1 cellular context compared by ENCODE assay signal in the genomic region with DNA sequence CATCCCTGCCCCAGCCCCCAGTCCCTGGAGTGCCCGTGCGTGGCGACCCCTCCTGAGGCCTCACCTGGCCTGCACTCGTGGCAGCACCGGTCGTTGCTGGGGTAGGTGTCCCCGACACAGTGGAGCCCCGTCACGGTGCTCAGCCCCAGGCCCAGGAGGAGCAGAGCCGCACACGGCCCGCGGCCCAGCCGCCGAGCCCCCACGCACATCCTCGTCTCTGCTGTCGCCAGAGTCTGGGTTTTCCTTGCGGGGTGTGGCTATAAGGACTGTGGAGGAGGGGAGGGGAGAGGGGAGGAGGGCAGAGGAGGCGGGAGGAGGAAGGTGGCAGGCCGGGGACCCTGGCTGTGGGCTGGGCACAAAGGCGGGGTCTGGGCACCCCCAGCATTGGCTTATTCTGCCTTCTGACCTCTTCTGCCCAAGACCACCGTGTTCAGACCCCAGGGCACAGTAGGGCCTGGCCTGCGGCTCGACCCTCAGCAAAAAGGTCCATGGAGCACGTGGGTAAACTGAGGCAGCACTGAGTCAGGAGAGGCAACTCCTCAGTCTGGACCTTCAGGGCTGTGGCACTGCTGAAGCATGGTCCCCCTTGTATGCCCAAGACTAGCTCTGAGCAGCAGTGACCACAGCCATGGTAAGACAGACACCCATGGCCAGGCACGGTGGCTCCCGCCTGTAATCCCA.
TF ChIP-seq lines count a peak whose summit lies in the region.

TNFRSF4 (minus strand) TSS at position 235 of the 681 bp plus-strand sequence; CDS start at position 209, 26 bp downstream.

TF ChIP-seq in SK-N-SH treated with all-trans-retinoic acid at 6 μM for 48 hours, 23 proteins besides CTCF, POLR2A, EP300 and RAD21 (continued from another document):
- TF ChIP-seq, protein P1, sequence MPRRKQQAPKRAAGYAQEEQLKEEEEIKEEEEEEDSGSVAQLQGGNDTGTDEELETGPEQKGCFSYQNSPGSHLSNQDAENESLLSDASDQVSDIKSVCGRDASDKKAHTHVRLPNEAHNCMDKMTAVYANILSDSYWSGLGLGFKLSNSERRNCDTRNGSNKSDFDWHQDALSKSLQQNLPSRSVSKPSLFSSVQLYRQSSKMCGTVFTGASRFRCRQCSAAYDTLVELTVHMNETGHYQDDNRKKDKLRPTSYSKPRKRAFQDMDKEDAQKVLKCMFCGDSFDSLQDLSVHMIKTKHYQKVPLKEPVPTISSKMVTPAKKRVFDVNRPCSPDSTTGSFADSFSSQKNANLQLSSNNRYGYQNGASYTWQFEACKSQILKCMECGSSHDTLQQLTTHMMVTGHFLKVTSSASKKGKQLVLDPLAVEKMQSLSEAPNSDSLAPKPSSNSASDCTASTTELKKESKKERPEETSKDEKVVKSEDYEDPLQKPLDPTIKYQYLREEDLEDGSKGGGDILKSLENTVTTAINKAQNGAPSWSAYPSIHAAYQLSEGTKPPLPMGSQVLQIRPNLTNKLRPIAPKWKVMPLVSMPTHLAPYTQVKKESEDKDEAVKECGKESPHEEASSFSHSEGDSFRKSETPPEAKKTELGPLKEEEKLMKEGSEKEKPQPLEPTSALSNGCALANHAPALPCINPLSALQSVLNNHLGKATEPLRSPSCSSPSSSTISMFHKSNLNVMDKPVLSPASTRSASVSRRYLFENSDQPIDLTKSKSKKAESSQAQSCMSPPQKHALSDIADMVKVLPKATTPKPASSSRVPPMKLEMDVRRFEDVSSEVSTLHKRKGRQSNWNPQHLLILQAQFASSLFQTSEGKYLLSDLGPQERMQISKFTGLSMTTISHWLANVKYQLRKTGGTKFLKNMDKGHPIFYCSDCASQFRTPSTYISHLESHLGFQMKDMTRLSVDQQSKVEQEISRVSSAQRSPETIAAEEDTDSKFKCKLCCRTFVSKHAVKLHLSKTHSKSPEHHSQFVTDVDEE (CRISPR knock-in tag; IDR thresholded peaks at IDR 0.05): no peak
- no peak for TF ChIP-seq ZC3H10 (CRISPR knock-in tag; IDR thresholded peaks at IDR 0.05)
- no peak for TF ChIP-seq BACH2 (CRISPR knock-in tag; IDR thresholded peaks at IDR 0.05; ENCODE audit: borderline replicate concordance)
- TF ChIP-seq PATZ1 (CRISPR knock-in tag; IDR thresholded peaks at IDR 0.05; ENCODE audit: borderline replicate concordance): no peak
- TF ChIP-seq ZNF70 (CRISPR knock-in tag; IDR thresholded peaks at IDR 0.05): no peak
- TF ChIP-seq PPARA (CRISPR knock-in tag; IDR thresholded peaks at IDR 0.05; ENCODE audit: borderline replicate concordance): no peak
- TF ChIP-seq ARNTL (CRISPR knock-in tag; IDR thresholded peaks at IDR 0.05; ENCODE audit: borderline replicate concordance, low read depth): no peak
